In the genomic region with DNA sequence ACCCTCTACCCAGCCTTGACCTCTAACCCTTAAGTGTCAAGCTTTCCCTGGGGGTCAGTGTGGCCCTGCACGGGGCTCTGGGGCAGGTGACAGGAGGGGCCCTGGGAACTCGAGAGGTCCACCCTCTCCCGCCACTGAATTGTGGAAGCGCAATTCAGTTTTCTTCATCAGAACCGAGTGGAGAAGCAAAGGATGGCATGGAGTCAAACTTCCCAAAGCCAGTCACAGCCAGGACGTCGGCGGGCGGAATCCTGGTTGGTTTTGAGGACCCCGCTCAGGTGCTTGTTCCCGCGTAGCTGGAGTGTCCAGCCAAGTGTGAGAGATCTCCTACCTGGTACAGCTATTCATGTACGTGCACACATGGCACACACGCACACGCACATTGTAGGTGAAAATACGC, we compare ENCODE assay signal across 15 cellular contexts.
DNase-seq lines count a peak whose midpoint lies in the region; ATAC-seq, FAIRE-seq and TF ChIP-seq lines count a peak whose summit lies in the region.
"Had no signal": no experiment of that assay in that cellular context is flagged by ENCODE, and none has a peak within 500 bp of the region (broad histone marks: within the 10 kb centered on the region; RNA-seq: fewer than 3 reads in every experiment).

No MANE protein-coding gene starts in this region.

- H3K79me2 ChIP-seq in keratinocyte (ENCODE audit: control insufficient read depth, insufficient read depth, low read length), result peaks cover 49% of the 10 kb centered on the region

- TF ChIP-seq POLR2A in uterus (IDR thresholded peaks at IDR 0.05), result no peak

- intact Hi-C loops in Right ventricle myocardium inferior (cut with DNase I) (no loop called here), Right ventricle myocardium superior (cut with DNase I) (no loop called here), activated B cell treated with CpG ODN at 0.5 μM for 24 hours (cut with micrococcal nuclease) (no loop called here), uterus (cut with DNase I; ENCODE audit: low total_unique reads) (no loop called here)

- no peak for FAIRE-seq in keratinocyte (lab: Jason Lieb, UNC)

- H3K36me3 ChIP-seq in keratinocyte (ENCODE audit: control insufficient read depth in 2 of 2, extremely low read depth in 1 of 2, insufficient read depth in 2 of 2, low read length in 2 of 2), result peaks cover 5 to 9% of the 10 kb centered on the region in 2 experiments
- no peaks in the 10 kb centered on the region for H3K36me3 ChIP-seq in uterus
- H3K36me3 ChIP-seq: BE2C, MG63 had no signal

- CTCF ChIA-PET in activated B cell treated with CpG ODN at 0.5 μM for 24 hours (lab: Charles Lee), result interaction anchor here (0.7 to 5.4 kb wide), 4 partner anchors 15 to 70 kb away, joined by 3 to 43 read pairs (median 5); no protein-coding TSS in a partner anchor

- no peaks in the 10 kb centered on the region for H3K27me3 ChIP-seq in keratinocyte (ENCODE audit: control insufficient read depth, extremely low read depth, insufficient read depth, low read length)
- no peaks in the 10 kb centered on the region for H3K27me3 ChIP-seq in uterus
- H3K27me3 ChIP-seq: BE2C, MG63 had no signal

- peak; percentile 9 for DNase-seq in Right ventricle myocardium inferior (ENCODE audit: missing footprints)
- DNase-seq in Right ventricle myocardium superior, result no peak
- no peak for DNase-seq in activated B cell treated with CpG ODN at 0.5 μM for 24 hours
- DNase-seq in keratinocyte (ENCODE audit: low read depth, low spot score), result no peak
- peak in 1 of 2 donors; percentile 14 for DNase-seq in uterus
- DNase-seq in stimulated activated naive CD4-positive, alpha-beta T cell treated with Interleukin-2 at 50 U/mL for 16 hours (lab: John Stamatoyannopoulos, UW), result no peak
- no peak for DNase-seq in COR-L47 (lab: John Stamatoyannopoulos, UW)
- DNase-seq: BE2C, EL, mesendoderm, MG63, NCI-H2029 had no signal

- H3K4me1 ChIP-seq in keratinocyte (ENCODE audit: control insufficient read depth, extremely low read depth, insufficient read depth, low read length), result peaks cover 71% of the 10 kb centered on the region
- peaks cover 0 to 5% of the 10 kb centered on the region in 2 donors for H3K4me1 ChIP-seq in uterus
- H3K4me1 ChIP-seq: BE2C had no signal

- H3K9me3 ChIP-seq in keratinocyte (ENCODE audit: control insufficient read depth, low read depth, low read length) (no peaks in the 10 kb centered on the region), uterus (no peaks in the 10 kb centered on the region)
- H3K9me3 ChIP-seq: BE2C, MG63 had no signal

- POLR2A ChIA-PET in activated B cell treated with CpG ODN at 0.5 μM for 24 hours (lab: Charles Lee), result interaction anchor here (0.9 to 12.6 kb wide), 8 partner anchors 10 to 66 kb away, joined by 3 to 171 read pairs (median 16); partner anchors contain the start of gene MBP

- dilution Hi-C loops in keratinocyte (cut with MboI; ENCODE audit: extremely low pct_ligation_motif_present, low sequenced_read_pairs), result no loop called here

- peaks cover 52% of the 10 kb centered on the region for H3K36me3 Mint-ChIP-seq in activated B cell treated with CpG ODN at 0.5 μM for 24 hours (ENCODE audit: low read depth)

- no peak for ATAC-seq in Right ventricle myocardium inferior
- no peak for ATAC-seq in Right ventricle myocardium superior (ENCODE audit: poor library complexity)
- no peak for ATAC-seq in activated B cell treated with CpG ODN at 0.5 μM for 24 hours (ENCODE audit: low read depth)
- no peak for ATAC-seq in HG02798 (IDR thresholded peaks at IDR 0.05; ENCODE audit: poor library complexity, unreplicated experiment)

- peak overlapping the region; percentile 80 for H3K9ac ChIP-seq in keratinocyte (ENCODE audit: control insufficient read depth, extremely low read depth, insufficient read depth, low read length)

- no peaks in the 10 kb centered on the region for H3K9me3 Mint-ChIP-seq in activated B cell treated with CpG ODN at 0.5 μM for 24 hours

- H4K20me1 ChIP-seq in keratinocyte (ENCODE audit: control insufficient read depth, extremely low read depth, insufficient read depth, low read length), result no peaks in the 10 kb centered on the region

- H3K27ac ChIP-seq in keratinocyte (ENCODE audit: control insufficient read depth, insufficient read depth, low read length) (peak overlapping the region; percentile 95), uterus (peak overlapping the region; percentile 67 to 81)
- H3K27ac ChIP-seq: RWPE1 had no signal

- peaks cover 5% of the 10 kb centered on the region for H3K9me1 ChIP-seq in keratinocyte (ENCODE audit: control insufficient read depth, extremely low read depth, insufficient read depth, low read length)

- H3K4me1 Mint-ChIP-seq in activated B cell treated with CpG ODN at 0.5 μM for 24 hours, result peaks cover 92% of the 10 kb centered on the region

- H3K4me3 ChIP-seq in keratinocyte (ENCODE audit: control insufficient read depth in 2 of 3, extremely low read depth in 1 of 3, insufficient read depth in 2 of 3, low read depth in 1 of 3, low read length in 3 of 3), result peak overlapping the region in 2 of 3 experiments; percentile 40 to 55
- H3K4me3 ChIP-seq in uterus, result no peak overlapping the region
- H3K4me3 ChIP-seq: MG63 had no signal

- no peak overlapping the region for H2AFZ ChIP-seq in keratinocyte (ENCODE audit: control insufficient read depth, low read length)

- peak overlapping the region; percentile 91 for H3K4me2 ChIP-seq in keratinocyte (ENCODE audit: control insufficient read depth, extremely low read depth, insufficient read depth, low read depth, low read length)

- TF ChIP-seq CTCF in activated B cell treated with CpG ODN at 0.5 μM for 24 hours (IDR thresholded peaks at IDR 0.05) (no peak), keratinocyte (optimal IDR thresholded peaks at IDR 0.05 in 1 of 3, IDR thresholded peaks at IDR 0.05 in 1 of 3, conservative IDR thresholded peaks at IDR 0.05 in 1 of 3; ENCODE audit: extremely low read depth in 1 of 3, insufficient read depth in 2 of 3, low read length in 3 of 3) (no peak), uterus (IDR thresholded peaks at IDR 0.05) (no peak)

- no peak overlapping the region for H3K4me3 Mint-ChIP-seq in activated B cell treated with CpG ODN at 0.5 μM for 24 hours
- H3K4me3 Mint-ChIP-seq: brain had no signal

- H3K27ac Mint-ChIP-seq in activated B cell treated with CpG ODN at 0.5 μM for 24 hours, result peak overlapping the region; percentile 94
- H3K27ac Mint-ChIP-seq: brain had no signal

- H3K27me3 Mint-ChIP-seq in activated B cell treated with CpG ODN at 0.5 μM for 24 hours, result no peaks in the 10 kb centered on the region
- H3K27me3 Mint-ChIP-seq: brain had no signal

Comparison
In these comparisons a context has a peak if more than half of its experiments do, and no peak if none do; other contexts are left out.
1. H3K4me3 ChIP-seq: peak in keratinocyte (2 of 3); none in uterus (0 of 2).